In the genomic region with DNA sequence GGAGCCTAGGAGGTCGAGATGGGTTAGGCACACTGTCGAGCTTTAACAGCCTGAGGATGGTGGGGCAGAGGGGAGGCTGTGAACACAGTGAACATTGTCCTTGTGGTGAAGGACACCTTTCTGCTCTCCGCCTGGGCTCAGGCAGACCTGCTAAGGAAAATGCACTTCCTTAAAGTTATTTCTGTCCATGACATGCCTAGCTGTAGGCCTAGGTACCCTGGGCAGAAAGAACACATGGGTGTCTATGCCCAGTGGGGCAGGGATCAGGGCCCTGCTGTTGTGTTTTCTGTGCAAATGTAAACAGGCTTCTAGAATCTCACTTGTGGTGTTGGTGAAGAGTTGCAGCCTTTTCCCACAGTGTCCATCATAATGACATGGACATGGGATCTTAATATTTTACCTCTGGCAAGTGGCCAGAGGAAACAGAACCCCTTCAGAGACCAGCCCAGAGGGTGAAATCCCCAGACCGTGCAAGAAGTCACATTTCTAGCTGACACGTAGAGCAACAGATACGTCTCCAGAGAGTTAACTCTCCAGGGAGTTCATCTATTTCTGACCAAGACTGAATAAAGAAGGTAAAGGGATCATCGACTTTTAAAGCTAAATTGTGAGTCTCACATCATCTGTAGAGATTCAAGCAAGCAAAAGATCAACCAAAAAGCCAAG, we compare ENCODE assay signal across 9 cellular contexts.
A peak's percentile ranks its signal among the peaks of the same experiment; 100 is the strongest.
DNase-seq lines count a peak whose midpoint lies in the region; ATAC-seq and TF ChIP-seq lines count a peak whose summit lies in the region.
"Had no signal": no experiment of that assay in that cellular context is flagged by ENCODE, and none has a peak within 500 bp of the region (broad histone marks: within the 10 kb centered on the region; RNA-seq: fewer than 3 reads in every experiment).

No MANE protein-coding gene starts in this region.

- no peaks in the 10 kb centered on the region for H3K27me3 Mint-ChIP-seq in activated T-cell treated with anti-CD3 and anti-CD28 coated beads, Interleukin-2, amount 50 U/mL, for 4 hours (ENCODE audit: low read depth)

- H3K4me1 Mint-ChIP-seq in activated T-cell treated with anti-CD3 and anti-CD28 coated beads, Interleukin-2, amount 50 U/mL, for 4 hours (ENCODE audit: low read depth): peaks cover 36% of the 10 kb centered on the region

- H3K4me3 Mint-ChIP-seq in activated T-cell treated with anti-CD3 and anti-CD28 coated beads, Interleukin-2, amount 50 U/mL, for 4 hours: no peak overlapping the region

- H3K9me3 ChIP-seq in heart right ventricle (no peaks in the 10 kb centered on the region), right atrium auricular region (no peaks in the 10 kb centered on the region), aorta (ENCODE audit: control insufficient read depth, low read length) (no peaks in the 10 kb centered on the region)
- H3K9me3 ChIP-seq: body of pancreas had no signal

- H3K4me1 ChIP-seq in heart right ventricle: peaks cover 29 to 99% (median 94%) of the 10 kb centered on the region in 9 donors
- H3K4me1 ChIP-seq in right atrium auricular region: peaks cover 0 to 94% of the 10 kb centered on the region in 2 donors
- peaks cover 4 to 6% of the 10 kb centered on the region in 2 donors for H3K4me1 ChIP-seq in aorta (ENCODE audit: control insufficient read depth in 1 of 2, insufficient read depth in 2 of 2, low read length in 2 of 2)

- peak overlapping the region in 7 of 10 donors; percentile 42 to 53 (median 45) for H3K4me3 ChIP-seq in heart right ventricle
- H3K4me3 ChIP-seq in right atrium auricular region: peak overlapping the region in 1 of 2 donors; percentile 17
- no peak overlapping the region for H3K4me3 ChIP-seq in aorta (ENCODE audit: low read length in 2 of 2)
- H3K4me3 ChIP-seq: body of pancreas had no signal

- H3K27ac ChIP-seq in heart right ventricle (peak overlapping the region; percentile 52 to 94 (median 87)), right atrium auricular region (peak overlapping the region; percentile 82 to 93), aorta (ENCODE audit: low read depth in 1 of 2, low read length in 2 of 2) (peak overlapping the region; percentile 68 to 93)

- no peaks in the 10 kb centered on the region for H3K9me3 Mint-ChIP-seq in activated T-cell treated with anti-CD3 and anti-CD28 coated beads, Interleukin-2, amount 50 U/mL, for 4 hours

- TF ChIP-seq CTCF in heart right ventricle (IDR thresholded peaks at IDR 0.05) (no peak), right atrium auricular region (IDR thresholded peaks at IDR 0.05) (no peak)

- DNase-seq in heart right ventricle (no peak), Right ventricle myocardium inferior (ENCODE audit: missing footprints) (no peak), right atrium auricular region (ENCODE audit: low spot score) (no peak), aorta (no peak), SKM-1 (lab: John Stamatoyannopoulos, UW; ENCODE audit: unreplicated experiment) (no peak), NCI-H1048 (lab: John Stamatoyannopoulos, UW) (no peak)
- DNase-seq in activated T-cell treated with anti-CD3 and anti-CD28 coated beads, Interleukin-2, amount 50 U/mL, for 4 hours: no peak
- DNase-seq: body of pancreas had no signal

- ATAC-seq in heart right ventricle (peak in 1 of 8 donors; percentile 14), Right ventricle myocardium inferior (no peak), HG03442 (IDR thresholded peaks at IDR 0.05; ENCODE audit: unreplicated experiment) (peak; percentile 82), aorta (ENCODE audit: low FRiP score) (no peak)
- no peak for ATAC-seq in activated T-cell treated with anti-CD3 and anti-CD28 coated beads, Interleukin-2, amount 50 U/mL, for 4 hours
- ATAC-seq: body of pancreas had no signal

- peaks cover 2% of the 10 kb centered on the region for H3K36me3 Mint-ChIP-seq in activated T-cell treated with anti-CD3 and anti-CD28 coated beads, Interleukin-2, amount 50 U/mL, for 4 hours (ENCODE audit: insufficient read depth)

- WGBS in heart right ventricle, 2 donors: 27 to 28% methylated on average over 7 of the region's 7 CpGs
- 10 to 12% methylated on average over 7 of the region's 7 CpGs for WGBS in aorta, 2 donors

- intact Hi-C loops in heart right ventricle (cut with DNase I): loop anchor here in 3 of 10 donors (5.0 kb wide), 3 partner anchors 46 to 61 kb away; no protein-coding TSS in a partner anchor
- intact Hi-C loops in Right ventricle myocardium inferior (cut with DNase I): loop anchor here (5.0 kb wide), 3 partner anchors 41 to 261 kb away; no protein-coding TSS in a partner anchor
- intact Hi-C loops in aorta (cut with DNase I): loop anchor here in 1 of 2 donors (10.0 kb wide), 1 partner anchor 144 kb away; no protein-coding TSS in a partner anchor

- H3K36me3 ChIP-seq in heart right ventricle (no peaks in the 10 kb centered on the region), right atrium auricular region (no peaks in the 10 kb centered on the region), aorta (ENCODE audit: control insufficient read depth in 1 of 2, insufficient read depth in 2 of 2, low read length in 1 of 2) (no peaks in the 10 kb centered on the region)

- no peaks in the 10 kb centered on the region for H3K27me3 ChIP-seq in heart right ventricle
- no peaks in the 10 kb centered on the region for H3K27me3 ChIP-seq in right atrium auricular region
- H3K27me3 ChIP-seq in aorta (ENCODE audit: control insufficient read depth in 1 of 2, insufficient read depth in 2 of 2, low read length in 1 of 2): no peaks in the 10 kb centered on the region
- H3K27me3 ChIP-seq: body of pancreas had no signal

Comparison
In these comparisons a context has a peak if more than half of its experiments do, and no peak if none do; other contexts are left out.
1. H3K4me3 ChIP-seq: peak in heart right ventricle (7 of 10); none in aorta (0 of 2).
2. Peak in every context shown above with its lines, with median percentiles within 50 percentile points of each other: H3K27ac ChIP-seq.